Comparison of ENCODE assay signal across 12 cellular contexts in the genomic region with DNA sequence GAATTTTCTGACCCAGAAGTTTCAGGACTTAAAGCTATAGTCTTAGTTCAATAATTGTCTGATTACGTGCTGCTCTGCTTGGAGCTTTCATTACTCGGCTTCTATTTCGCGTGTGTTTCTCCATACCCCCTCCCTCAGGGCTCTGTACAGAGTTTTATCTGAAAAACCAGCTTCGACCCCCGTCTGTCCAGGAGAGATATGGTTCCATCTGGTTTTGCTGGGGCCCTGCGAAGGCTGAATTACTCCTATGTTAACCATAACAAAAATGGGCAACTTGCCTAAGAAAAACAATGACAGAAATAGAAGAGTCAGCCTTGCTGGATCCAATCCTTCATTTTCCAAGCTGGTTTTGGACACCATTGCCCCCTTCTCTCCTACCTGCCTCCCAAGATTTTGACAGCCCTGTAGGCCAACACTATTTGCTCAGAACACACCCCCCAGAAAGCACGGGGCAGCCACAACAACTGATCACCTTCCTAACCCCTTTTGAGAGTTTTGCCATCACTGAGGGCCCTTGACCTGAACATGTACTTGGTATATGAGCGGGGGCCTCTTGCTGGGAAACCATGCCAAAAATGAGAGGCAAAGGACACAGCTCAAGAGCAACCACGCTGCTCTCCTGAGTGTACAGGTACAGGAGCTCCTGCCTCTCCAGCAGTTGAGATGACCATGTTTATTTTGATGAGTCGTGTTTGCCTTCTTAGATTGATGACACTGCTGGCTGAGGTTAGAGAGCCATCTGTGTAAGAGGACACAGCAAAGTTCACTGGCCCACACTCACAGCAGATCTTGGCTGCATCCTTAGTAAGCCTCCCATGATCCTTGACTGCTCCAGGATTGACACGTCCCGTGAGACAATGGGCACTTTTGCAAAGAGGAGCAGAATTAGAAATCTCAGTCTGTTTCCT. TPM values are rescaled to one million over a fixed set of nuclear protein-coding genes. Genes with fewer than 3 reads are reported as not detected.
A peak's percentile ranks its signal among the peaks of the same experiment; 100 is the strongest.
DNase-seq lines count a peak whose midpoint lies in the region; ATAC-seq and TF ChIP-seq lines count a peak whose summit lies in the region.
"Had no signal": no experiment of that assay in that cellular context is flagged by ENCODE, and none has a peak within 500 bp of the region (broad histone marks: within the 10 kb centered on the region; RNA-seq: fewer than 3 reads in every experiment).

No MANE protein-coding gene starts in this region.

- H3K27ac Mint-ChIP-seq in mesothelial cell of epicardium: peak overlapping the region; percentile 97
- H3K27ac Mint-ChIP-seq in CD8-positive, alpha-beta T cell: no peak overlapping the region

- no peak for DNase-seq in AG04450 (ENCODE audit: low read depth, low spot score)
- DNase-seq in HT1080 (ENCODE audit: low read depth): peak; percentile 1
- no peak for DNase-seq in ascending aorta (ENCODE audit: low spot score in 2 of 2)
- no peak for DNase-seq in mesothelial cell of epicardium (ENCODE audit: low spot score in 2 of 2, unreplicated experiment in 2 of 2)
- DNase-seq in CD8-positive, alpha-beta T cell: no peak
- no peak for DNase-seq in mesendoderm
- DNase-seq in GDM1 (lab: John Stamatoyannopoulos, UW): no peak
- DNase-seq: H9, ovary, Right ventricle myocardium superior had no signal

- no peaks in the 10 kb centered on the region for H3K79me1 ChIP-seq in mesendoderm (ENCODE audit: low read length)

- no peaks in the 10 kb centered on the region for H3K79me2 ChIP-seq in mesendoderm (ENCODE audit: control insufficient read depth, insufficient read depth, low read length)

- H3K27me3 ChIP-seq in AG04450 (ENCODE audit: control insufficient read depth, insufficient read depth, low read length) (no peaks in the 10 kb centered on the region), ascending aorta (no peaks in the 10 kb centered on the region), mesendoderm (ENCODE audit: insufficient read depth, low read length, poor library complexity) (no peaks in the 10 kb centered on the region)
- H3K27me3 ChIP-seq in CD8-positive, alpha-beta T cell (ENCODE audit: insufficient read depth, low read length): no peaks in the 10 kb centered on the region
- H3K27me3 ChIP-seq: ovary had no signal

- H3K36me3 ChIP-seq in ascending aorta (no peaks in the 10 kb centered on the region), mesendoderm (ENCODE audit: control insufficient read depth, insufficient read depth, low read length) (no peaks in the 10 kb centered on the region)
- H3K36me3 ChIP-seq in CD8-positive, alpha-beta T cell (ENCODE audit: insufficient read depth, low read length): no peaks in the 10 kb centered on the region
- H3K36me3 ChIP-seq: ovary had no signal

- CTCF ChIA-PET in AG04450 (lab: Charles Lee): interaction anchor here (0.5 to 2.1 kb wide), 28 partner anchors 11 to 767 kb away, joined by 3 to 15 read pairs (median 4); partner anchors contain the start of gene ATP6AP2
- CTCF ChIA-PET in CD8-positive, alpha-beta T cell (lab: Charles Lee): interaction anchor here (0.6 to 2.8 kb wide), 26 partner anchors 10 to 1093 kb away, joined by 3 to 17 read pairs (median 4); partner anchors contain the start of gene CXorf38

- H2BK120ac ChIP-seq in mesendoderm (ENCODE audit: low read depth, low read length): no peak overlapping the region

- no peak overlapping the region for H3K9ac ChIP-seq in mesendoderm (ENCODE audit: low read length)

- H3K18ac ChIP-seq in mesendoderm (ENCODE audit: low read length): no peak overlapping the region

- no peaks in the 10 kb centered on the region for H3K4me1 ChIP-seq in ascending aorta
- peaks cover 2% of the 10 kb centered on the region for H3K4me1 ChIP-seq in CD8-positive, alpha-beta T cell (ENCODE audit: insufficient read depth, low read length)
- H3K4me1 ChIP-seq in mesendoderm (ENCODE audit: control insufficient read depth, low read depth, low read length): no peaks in the 10 kb centered on the region

- ATAC-seq in CD8-positive, alpha-beta T cell: no peak
- ATAC-seq in GM19452 (IDR thresholded peaks at IDR 0.05; ENCODE audit: unreplicated experiment): no peak

- peaks cover 28% of the 10 kb centered on the region for H3K4me1 Mint-ChIP-seq in mesothelial cell of epicardium
- H3K4me1 Mint-ChIP-seq in CD8-positive, alpha-beta T cell (ENCODE audit: low read depth): peaks cover 9% of the 10 kb centered on the region

- POLR2A ChIA-PET in AG04450 (lab: Yijun Ruan, JAX): interaction anchor here (0.7 to 1.0 kb wide), 3 partner anchors 250 to 694 kb away, joined by 3 read pairs; no protein-coding TSS in a partner anchor
- POLR2A ChIA-PET in CD8-positive, alpha-beta T cell (lab: Charles Lee): interaction anchor here (1.1 kb wide), 1 partner anchor 36 kb away, joined by 3 read pairs; the partner anchor contains the start of gene ATP6AP2

- H2AK5ac ChIP-seq in mesendoderm (ENCODE audit: low read length): no peak overlapping the region

- H3K4me3 Mint-ChIP-seq in mesothelial cell of epicardium: peak overlapping the region; percentile 8
- no peak overlapping the region for H3K4me3 Mint-ChIP-seq in CD8-positive, alpha-beta T cell
- H3K4me3 Mint-ChIP-seq: central memory CD8-positive, alpha-beta T cell; H9 had no signal

- intact Hi-C loops in ascending aorta (cut with DNase I): loop anchor here (5.0 to 10.0 kb wide), 3 partner anchors 100 to 570 kb away; partner anchors contain the start of gene CXorf38
- intact Hi-C loops in CD8-positive, alpha-beta T cell (cut with DNase I, micrococcal nuclease): loop anchor here (1.0 to 10.0 kb wide), 6 partner anchors 38 to 710 kb away; partner anchors contain the start of gene ATP6AP2 (in 1 of the 2)

- H3K4me3 ChIP-seq in AG04450 (ENCODE audit: low read depth, low read length) (no peak overlapping the region), ascending aorta (peak overlapping the region; percentile 2 to 10), mesendoderm (ENCODE audit: low read length) (no peak overlapping the region)
- H3K4me3 ChIP-seq in CD8-positive, alpha-beta T cell (ENCODE audit: low read depth, low read length): no peak overlapping the region
- H3K4me3 ChIP-seq: ovary had no signal

- no peak overlapping the region for H2BK5ac ChIP-seq in mesendoderm (ENCODE audit: low read length)

- no peak overlapping the region for H3K4ac ChIP-seq in mesendoderm (ENCODE audit: low read depth, low read length)

- TF ChIP-seq CTCF in AG04450 (IDR thresholded peaks at IDR 0.05; ENCODE audit: low read depth, low read length): no peak
- TF ChIP-seq CTCF in ascending aorta (IDR thresholded peaks at IDR 0.05): no peak
- TF ChIP-seq CTCF in mesothelial cell of epicardium (IDR thresholded peaks at IDR 0.05; ENCODE audit: unreplicated experiment): no peak
- TF ChIP-seq CTCF in CD8-positive, alpha-beta T cell (IDR thresholded peaks at IDR 0.05): no peak

- no peak overlapping the region for H2BK15ac ChIP-seq in mesendoderm (replicated peaks; ENCODE audit: low read depth)

- no peaks in the 10 kb centered on the region for H3K27me3 Mint-ChIP-seq in mesothelial cell of epicardium (ENCODE audit: low read depth)
- H3K27me3 Mint-ChIP-seq in CD8-positive, alpha-beta T cell (ENCODE audit: low read depth): no peaks in the 10 kb centered on the region
- H3K27me3 Mint-ChIP-seq: central memory CD8-positive, alpha-beta T cell had no signal

- no peak overlapping the region for H3K56ac ChIP-seq in mesendoderm (ENCODE audit: low read length)

- H3K9me3 Mint-ChIP-seq in mesothelial cell of epicardium: peaks cover 15% of the 10 kb centered on the region
- H3K9me3 Mint-ChIP-seq in CD8-positive, alpha-beta T cell: no peaks in the 10 kb centered on the region
- H3K9me3 Mint-ChIP-seq: central memory CD8-positive, alpha-beta T cell had no signal

- WGBS in mesendoderm (ENCODE audit: extremely low coverage, insufficient coverage, low lambda C conversion rate): no CpG with 5 or more reads among the region's 13 CpGs

- H4K8ac ChIP-seq in mesendoderm (ENCODE audit: low read depth, low read length): no peak overlapping the region

- H3K23ac ChIP-seq in mesendoderm (ENCODE audit: low read length): no peak overlapping the region

- no peaks in the 10 kb centered on the region for H3K36me3 Mint-ChIP-seq in mesothelial cell of epicardium
- no peaks in the 10 kb centered on the region for H3K36me3 Mint-ChIP-seq in CD8-positive, alpha-beta T cell

- H4K5ac ChIP-seq in mesendoderm (ENCODE audit: low read length): no peak overlapping the region

- H3K9me3 ChIP-seq in AG04450 (ENCODE audit: control insufficient read depth, insufficient read depth, low read length) (no peaks in the 10 kb centered on the region), ascending aorta (no peaks in the 10 kb centered on the region)
- H3K9me3 ChIP-seq in CD8-positive, alpha-beta T cell (ENCODE audit: low read length): no peaks in the 10 kb centered on the region
- H3K9me3 ChIP-seq: ovary had no signal

- H3K27ac ChIP-seq in AG04450 (ENCODE audit: low read depth, low read length) (peak overlapping the region; percentile 61), ascending aorta (no peak overlapping the region), mesendoderm (ENCODE audit: low read depth, low read length) (no peak overlapping the region)
- H3K27ac ChIP-seq in CD8-positive, alpha-beta T cell (ENCODE audit: low read depth, low read length): no peak overlapping the region

- no peak overlapping the region for H3K4me2 ChIP-seq in mesendoderm (ENCODE audit: low read length)

RNA-seq across cellular contexts. Expression of gene ATP6AP2, which starts 36.2 kb away (rescaled TPM):
- 346 and 379 TPM in 2 replicates for polyA plus RNA-seq in AG04450 (2011; rRNA removed)
- polyA minus RNA-seq in AG04450 (2011; rRNA and poly(A)+ RNA removed): 94.3 and 146 TPM in 2 replicates
- 35.6 and 36.4 TPM in 2 replicates for total RNA-seq in HT1080 (2014; rRNA removed; shearing (Covaris generic))
- 105 and 120 TPM in 2 replicates for polyA plus RNA-seq in HT1080 (2015; cell fraction: cytosol; rRNA removed)
- polyA plus RNA-seq in HT1080 (2015; cell fraction: nucleus; rRNA removed): 178 and 218 TPM in 2 replicates
- total RNA-seq in ascending aorta (61.9 TPM), mesothelial cell of epicardium (84.2 to 95.7 TPM (median 85.6 TPM) in 3 replicates)
- total RNA-seq in CD8-positive, alpha-beta T cell: 10 to 100 TPM; 62.0 to 67.3 TPM
- 36.0 TPM for polyA plus RNA-seq in mesendoderm (2013, experiment 1 of 2)
- 33.4 TPM for polyA plus RNA-seq in mesendoderm (2013, experiment 2 of 2)

Comparison
In these comparisons a context has a peak if more than half of its experiments do, and no peak if none do; other contexts are left out.
1. H3K4me3 ChIP-seq: peak in ascending aorta (2 of 2); none in AG04450 (single experiment), CD8-positive, alpha-beta T cell (single experiment) and mesendoderm (single experiment).